8 cellular contexts compared by ENCODE assay signal in genomic region chr10:50624866-50625491, GRCh38. TPM values are rescaled to one million over a fixed set of nuclear protein-coding genes. Genes with fewer than 3 reads are reported as not detected.
A peak's percentile ranks its signal among the peaks of the same experiment; 100 is the strongest.
DNase-seq lines count a peak whose midpoint lies in the region; ATAC-seq and TF ChIP-seq lines count a peak whose summit lies in the region.

No MANE protein-coding gene starts in this region.

- intact Hi-C loops in tibial artery (cut with DNase I; ENCODE audit: low total_unique reads): loop anchor here (5.0 to 10.0 kb wide), 5 partner anchors 73 to 560 kb away; partner anchors contain the start of gene WASHC2A

- H3K9ac ChIP-seq in HUES6 (ENCODE audit: low read length): peak overlapping the region; percentile 97
- peak overlapping the region; percentile 72 for H3K9ac ChIP-seq in neural progenitor cell

- H3K4me3 ChIP-seq in HUES6 (ENCODE audit: low read depth, low read length): peak overlapping the region; percentile 87
- peak overlapping the region; percentile 71 for H3K4me3 ChIP-seq in neural progenitor cell
- H3K4me3 ChIP-seq in tibial artery: peak overlapping the region; percentile 84 to 85

- CTCF ChIA-PET in RWPE1 (lab: Yijun Ruan, JAX): interaction anchor here (0.7 kb wide), 1 partner anchor 37 kb away, joined by 6 read pairs; no protein-coding TSS in a partner anchor

- H3K27ac ChIP-seq in HUES6 (ENCODE audit: low read depth, low read length): peak overlapping the region; percentile 97
- peak overlapping the region; percentile 98 for H3K27ac ChIP-seq in RWPE1
- peak overlapping the region; percentile 96 for H3K27ac ChIP-seq in foreskin keratinocyte
- peak overlapping the region; percentile 97 for H3K27ac ChIP-seq in neural progenitor cell
- H3K27ac ChIP-seq in tibial artery: peak overlapping the region; percentile 100

- no peaks in the 10 kb centered on the region for H3K36me3 ChIP-seq in HUES6 (ENCODE audit: control insufficient read depth, insufficient read depth, low read length)
- H3K36me3 ChIP-seq in neural progenitor cell: no peaks in the 10 kb centered on the region
- H3K36me3 ChIP-seq in tibial artery: peaks cover 0 to 5% (median 0%) of the 10 kb centered on the region in 3 donors

- H3K9me3 ChIP-seq in HUES6 (ENCODE audit: control insufficient read depth, insufficient read depth, low read depth, low read length): no peaks in the 10 kb centered on the region
- H3K9me3 ChIP-seq in neural progenitor cell (ENCODE audit: low read depth): no peaks in the 10 kb centered on the region
- no peaks in the 10 kb centered on the region for H3K9me3 ChIP-seq in tibial artery

- peaks cover 25% of the 10 kb centered on the region for H4K20me1 ChIP-seq in neural progenitor cell (ENCODE audit: low read depth)

- peaks cover 41% of the 10 kb centered on the region for H3F3A ChIP-seq in neural progenitor cell (ENCODE audit: low read depth)

- H3K27me3 ChIP-seq in HUES6 (ENCODE audit: control insufficient read depth, insufficient read depth, low read length): peaks cover 3% of the 10 kb centered on the region
- H3K27me3 ChIP-seq in foreskin keratinocyte: no peaks in the 10 kb centered on the region
- peaks cover 5% of the 10 kb centered on the region for H3K27me3 ChIP-seq in neural progenitor cell
- H3K27me3 ChIP-seq in tibial artery: no peaks in the 10 kb centered on the region

- peak overlapping the region; percentile 89 for H3K4me2 ChIP-seq in neural progenitor cell

- TF ChIP-seq CTCF in RWPE1 (conservative IDR thresholded peaks at IDR 0.05; ENCODE audit: low read depth) (peak; percentile 32; the same call in 1 of the 2 replicates), foreskin keratinocyte (conservative IDR thresholded peaks at IDR 0.05) (peak; percentile 63), neural progenitor cell (IDR thresholded peaks at IDR 0.05) (peak; percentile 54), tibial artery (IDR thresholded peaks at IDR 0.05) (peak; percentile 65)

- H3K27me3 Mint-ChIP-seq in neural progenitor cell (ENCODE audit: insufficient read depth, low read depth): peaks cover 3% of the 10 kb centered on the region

- DNase-seq in ELF-1 (ENCODE audit: low read depth, low spot score) (peak; percentile 86), RWPE1 (ENCODE audit: low spot score) (peak; percentile 58), foreskin keratinocyte (peak; percentile 46 to 67), neural progenitor cell (ENCODE audit: low spot score) (peak; percentile 87), tibial artery (peak in 1 of 2 donors; percentile 67)
- peak; percentile 35 for DNase-seq in activated gamma-delta T cell treated with anti-CD3 and anti-CD28 coated beads, Interleukin-2, amount 50 U/mL, for 16 hours (ENCODE audit: low read depth)

- H3K4me1 Mint-ChIP-seq in neural progenitor cell: peaks cover 19% of the 10 kb centered on the region

- H3K4me1 ChIP-seq in HUES6 (ENCODE audit: control insufficient read depth, insufficient read depth, low read length): peaks cover 32% of the 10 kb centered on the region
- peaks cover 17% of the 10 kb centered on the region for H3K4me1 ChIP-seq in foreskin keratinocyte
- H3K4me1 ChIP-seq in neural progenitor cell: peaks cover 12% of the 10 kb centered on the region
- peaks cover 0 to 22% (median 13%) of the 10 kb centered on the region in 4 donors for H3K4me1 ChIP-seq in tibial artery

- peaks cover 1% of the 10 kb centered on the region for H3K36me3 Mint-ChIP-seq in neural progenitor cell

- peak overlapping the region; percentile 97 for H3K4me3 Mint-ChIP-seq in neural progenitor cell

- POLR2A ChIA-PET in RWPE1 (lab: Yijun Ruan, JAX; ENCODE audit: low non-redundant PET): no interaction called here

- H2AFZ ChIP-seq in neural progenitor cell (replicated peaks): peak overlapping the region; percentile 80

- peak overlapping the region; percentile 98 for H3K27ac Mint-ChIP-seq in neural progenitor cell

- H3K9me3 Mint-ChIP-seq in neural progenitor cell: no peaks in the 10 kb centered on the region

- peak; percentile 44 for ATAC-seq in GM21515 (IDR thresholded peaks at IDR 0.05; ENCODE audit: unreplicated experiment)
- ATAC-seq in foreskin keratinocyte: peak; percentile 40

- H3K79me2 ChIP-seq in neural progenitor cell (ENCODE audit: low read depth): peaks cover 17% of the 10 kb centered on the region

RNA-seq across cellular contexts. Expression of gene SGMS1, which starts 1.2 kb away (rescaled TPM):
- total RNA-seq in foreskin keratinocyte (25.3 and 27.3 TPM in 2 replicates), neural progenitor cell (ENCODE audit: low replicate concordance) (9.2 and 10.3 TPM in 2 replicates)
- 6.7 and 8.3 TPM in 2 replicates for polyA plus RNA-seq in foreskin keratinocyte
